In genomic region chr15:84911879-84912660, GRCh38 we compare ENCODE assay signal across 8 cellular contexts. TPM values are rescaled to one million over a fixed set of nuclear protein-coding genes. Genes with fewer than 3 reads are reported as not detected.
DNase-seq lines count a peak whose midpoint lies in the region; ATAC-seq, FAIRE-seq and TF ChIP-seq lines count a peak whose summit lies in the region.

No MANE protein-coding gene starts in this region.

- peak overlapping the region; percentile 20 for H2AFZ ChIP-seq in hepatocyte

- H4K20me1 ChIP-seq in hepatocyte (ENCODE audit: insufficient read depth, poor library complexity, severe bottlenecking) = no peaks in the 10 kb centered on the region

- H3K79me2 ChIP-seq in hepatocyte = no peaks in the 10 kb centered on the region

- WGBS in hepatocyte (ENCODE audit: low lambda C conversion rate, missing lambda C conversion rate) = 40% methylated on average over 6 of the region's 6 CpGs

- H3K36me3 Mint-ChIP-seq in activated CD4-positive, alpha-beta T cell treated with anti-CD3 and anti-CD28 coated beads for 36 hours (ENCODE audit: low read depth) = peaks cover 2% of the 10 kb centered on the region

- intact Hi-C loops in activated CD4-positive, alpha-beta T cell treated with anti-CD3 and anti-CD28 coated beads for 36 hours (cut with DNase I, micrococcal nuclease) = loop anchor here in 1 of 2 experiments (5.0 kb wide), 1 partner anchor 60 kb away; no protein-coding TSS in a partner anchor

- ATAC-seq in GM21825 (IDR thresholded peaks at IDR 0.05; ENCODE audit: unreplicated experiment) = peak; percentile 33
- no peak for ATAC-seq in activated CD4-positive, alpha-beta T cell treated with anti-CD3 and anti-CD28 coated beads for 36 hours

- no peak overlapping the region for H3K27ac Mint-ChIP-seq in activated CD4-positive, alpha-beta T cell treated with anti-CD3 and anti-CD28 coated beads for 36 hours

- CTCF ChIA-PET in activated CD4-positive, alpha-beta T cell treated with anti-CD3 and anti-CD28 coated beads for 36 hours (lab: Charles Lee) = interaction anchor here (0.5 to 0.6 kb wide), 2 partner anchors 13 to 277 kb away, joined by 3 read pairs; no protein-coding TSS in a partner anchor

- FAIRE-seq in GM19239 (lab: Jason Lieb, UNC) = no peak

- peak overlapping the region; percentile 19 for H3K4me2 ChIP-seq in hepatocyte

- H3K4me3 ChIP-seq in hepatocyte (no peak overlapping the region), skin epidermis (no peak overlapping the region)

- H3K27ac ChIP-seq in hepatocyte = peak overlapping the region; percentile 95
- peak overlapping the region in 19 of 21 experiments; percentile 0 to 78 (median 55) for H3K27ac ChIP-seq in skin epidermis

- no peaks in the 10 kb centered on the region for H3K9me2 ChIP-seq in hepatocyte (replicated peaks; ENCODE audit: insufficient read depth)

- no peaks in the 10 kb centered on the region for H3K27me3 ChIP-seq in hepatocyte

- no peaks in the 10 kb centered on the region for H3K36me3 ChIP-seq in hepatocyte (replicated peaks; ENCODE audit: insufficient read depth, low read depth)

- no peaks in the 10 kb centered on the region for H3K9me3 Mint-ChIP-seq in activated CD4-positive, alpha-beta T cell treated with anti-CD3 and anti-CD28 coated beads for 36 hours (ENCODE audit: low read depth)

- POLR2A ChIA-PET in activated CD4-positive, alpha-beta T cell treated with anti-CD3 and anti-CD28 coated beads for 36 hours (lab: Charles Lee) = no interaction called here

- H3K4me3 Mint-ChIP-seq in activated CD4-positive, alpha-beta T cell treated with anti-CD3 and anti-CD28 coated beads for 36 hours = no peak overlapping the region

- peaks cover 11% of the 10 kb centered on the region for H3K4me1 Mint-ChIP-seq in activated CD4-positive, alpha-beta T cell treated with anti-CD3 and anti-CD28 coated beads for 36 hours

- peaks cover 2% of the 10 kb centered on the region for H3K27me3 Mint-ChIP-seq in activated CD4-positive, alpha-beta T cell treated with anti-CD3 and anti-CD28 coated beads for 36 hours

- H3K4me1 ChIP-seq in hepatocyte (ENCODE audit: insufficient read depth) = peaks cover 47% of the 10 kb centered on the region

- DNase-seq in astrocyte of the hippocampus (ENCODE audit: low read depth, low spot score) (peak; percentile 93), hepatocyte (ENCODE audit: low spot score) (peak; percentile 73), NCI-H1436 (lab: John Stamatoyannopoulos, UW) (no peak), GM19239 (ENCODE audit: insufficient read length, low spot score) (no peak)
- no peak for DNase-seq in activated naive CD4-positive, alpha-beta T cell treated with anti-CD3 and anti-CD28 coated beads, Interleukin-2, amount 50 U/mL, for 16 hours
- no peak for DNase-seq in activated CD4-positive, alpha-beta T cell treated with anti-CD3 and anti-CD28 coated beads for 36 hours

- TF ChIP-seq CTCF in hepatocyte (IDR thresholded peaks at IDR 0.05; ENCODE audit: poor library complexity) = no peak

- H3K9me3 ChIP-seq in hepatocyte (ENCODE audit: low read depth) = no peaks in the 10 kb centered on the region

RNA-seq across cellular contexts. Expression of gene SLC28A1, which starts 27.6 kb away (rescaled TPM):
- total RNA-seq in hepatocyte = 2.7 and 3.0 TPM in 2 replicates
- polyA plus RNA-seq in hepatocyte = 1.5 and 2.5 TPM in 2 replicates
- not detected for total RNA-seq in activated CD4-positive, alpha-beta T cell treated with anti-CD3 and anti-CD28 coated beads for 36 hours

Comparison
In these comparisons a context has a peak if more than half of its experiments do, and no peak if none do; other contexts are left out.
1. DNase-seq: peak in astrocyte of the hippocampus (single experiment) and hepatocyte (single experiment); none in NCI-H1436 (single experiment), activated naive CD4-positive, alpha-beta T cell treated with anti-CD3 and anti-CD28 coated beads, Interleukin-2, amount 50 U/mL, for 16 hours (single experiment), GM19239 (single experiment) and activated CD4-positive, alpha-beta T cell treated with anti-CD3 and anti-CD28 coated beads for 36 hours (single experiment).